Comparison of ENCODE assay signal across 7 cellular contexts in the genomic region with DNA sequence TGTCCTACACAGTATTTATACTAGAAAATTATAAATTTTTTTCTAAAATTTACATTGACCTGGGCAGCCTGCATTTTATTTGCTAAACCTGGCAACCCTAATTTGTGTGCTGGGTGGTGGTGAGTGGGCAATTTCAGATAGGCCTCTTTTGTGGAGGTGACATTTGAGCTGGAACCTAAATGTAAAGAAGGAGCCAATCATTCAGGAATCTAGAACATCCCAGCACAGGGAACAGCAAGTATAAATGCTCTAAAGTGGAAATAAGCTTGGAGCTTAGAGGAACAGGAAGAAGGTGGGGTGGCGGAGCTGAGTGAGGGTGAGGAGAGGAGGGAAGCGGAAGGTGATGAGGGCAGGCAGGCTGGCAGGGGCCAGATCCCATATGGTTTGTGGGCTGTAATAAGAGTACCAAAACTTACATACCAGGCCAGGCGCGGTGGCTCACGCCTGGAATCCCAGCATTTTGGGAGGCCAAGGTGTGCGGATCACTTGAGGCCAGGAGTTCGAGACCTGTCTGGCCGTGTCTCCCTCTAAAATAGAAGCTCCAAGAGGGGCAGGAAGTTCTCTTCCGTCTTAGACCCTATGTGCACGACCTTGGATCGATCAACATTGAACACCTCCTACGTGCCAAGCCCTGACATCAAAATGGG. TPM values are rescaled to one million over a fixed set of nuclear protein-coding genes. Genes with fewer than 3 reads are reported as not detected.
A peak's percentile ranks its signal among the peaks of the same experiment; 100 is the strongest.
DNase-seq lines count a peak whose midpoint lies in the region; ATAC-seq, FAIRE-seq and TF ChIP-seq lines count a peak whose summit lies in the region.

No MANE protein-coding gene starts in this region.

- no peak for TF ChIP-seq POLR2A in GM12892 (IDR thresholded peaks at IDR 0.05; ENCODE audit: low read depth, low read length)

- H3K27ac ChIP-seq in hepatocyte: peak overlapping the region; percentile 83

- peak overlapping the region; percentile 98 to 100 (median 98) for H3K27ac Mint-ChIP-seq in IgD-negative memory B cell
- H3K27ac Mint-ChIP-seq in activated naive CD8-positive, alpha-beta T cell: peak overlapping the region; percentile 98

- WGBS in hepatocyte (ENCODE audit: low lambda C conversion rate, missing lambda C conversion rate): 31% methylated on average over 12 of the region's 12 CpGs

- peak overlapping the region; percentile 99 to 100 (median 99) for H3K4me3 Mint-ChIP-seq in IgD-negative memory B cell
- peak overlapping the region; percentile 97 for H3K4me3 Mint-ChIP-seq in activated naive CD8-positive, alpha-beta T cell

- H3K36me3 ChIP-seq in hepatocyte (replicated peaks; ENCODE audit: insufficient read depth, low read depth): no peaks in the 10 kb centered on the region

- no peaks in the 10 kb centered on the region for H3K27me3 ChIP-seq in hepatocyte

- peaks cover 8% of the 10 kb centered on the region for H3K4me1 ChIP-seq in hepatocyte (ENCODE audit: insufficient read depth)

- H3K27me3 Mint-ChIP-seq in IgD-negative memory B cell: no peaks in the 10 kb centered on the region
- no peaks in the 10 kb centered on the region for H3K27me3 Mint-ChIP-seq in activated naive CD8-positive, alpha-beta T cell

- H3K9me2 ChIP-seq in hepatocyte (replicated peaks; ENCODE audit: insufficient read depth): no peaks in the 10 kb centered on the region

- peaks cover 37% of the 10 kb centered on the region for H3K79me2 ChIP-seq in hepatocyte

- ATAC-seq in GM18873 (IDR thresholded peaks at IDR 0.05; ENCODE audit: low FRiP score, unreplicated experiment): peak; percentile 7

- H3K9me3 ChIP-seq in hepatocyte (ENCODE audit: low read depth): no peaks in the 10 kb centered on the region

- H2AFZ ChIP-seq in hepatocyte: peak overlapping the region; percentile 45

- H3K4me3 ChIP-seq in hepatocyte: peak overlapping the region; percentile 17
- H3K4me3 ChIP-seq in skeletal muscle cell (ENCODE audit: low read depth, low read length): peak overlapping the region; percentile 85

- peak overlapping the region; percentile 84 for H3K4me2 ChIP-seq in hepatocyte

- no peaks in the 10 kb centered on the region for H3K9me3 Mint-ChIP-seq in IgD-negative memory B cell
- no peaks in the 10 kb centered on the region for H3K9me3 Mint-ChIP-seq in activated naive CD8-positive, alpha-beta T cell (ENCODE audit: low read depth)

- H4K20me1 ChIP-seq in hepatocyte (ENCODE audit: insufficient read depth, poor library complexity, severe bottlenecking): no peaks in the 10 kb centered on the region

- peak; percentile 12 for DNase-seq in hepatocyte (ENCODE audit: low spot score)
- DNase-seq in skeletal muscle cell (ENCODE audit: low read depth): no peak
- DNase-seq in T1000 (lab: John Stamatoyannopoulos, UW): no peak
- DNase-seq in GM12892 (ENCODE audit: insufficient read length): no peak

- TF ChIP-seq CTCF in hepatocyte (IDR thresholded peaks at IDR 0.05; ENCODE audit: poor library complexity): no peak

- no peak for FAIRE-seq in GM12892 (lab: Jason Lieb, UNC)

- peaks cover 20 to 27% (median 23%) of the 10 kb centered on the region in 3 donors for H3K4me1 Mint-ChIP-seq in IgD-negative memory B cell
- peaks cover 30% of the 10 kb centered on the region for H3K4me1 Mint-ChIP-seq in activated naive CD8-positive, alpha-beta T cell (ENCODE audit: low read depth)

- H3K36me3 Mint-ChIP-seq in IgD-negative memory B cell: no peaks in the 10 kb centered on the region
- peaks cover 14% of the 10 kb centered on the region for H3K36me3 Mint-ChIP-seq in activated naive CD8-positive, alpha-beta T cell

RNA-seq across cellular contexts. Expression of a gene that starts 0.5 kb away (rescaled TPM):
- polyA plus RNA-seq in IgD-negative memory B cell: 19.4 TPM
- 54.9 and 60.7 TPM in 2 replicates for total RNA-seq in hepatocyte
- 27.3 and 34.3 TPM in 2 replicates for polyA plus RNA-seq in hepatocyte
- 62.6 TPM for polyA plus RNA-seq in GM12892 (2012; ENCODE audit: missing spikeins)
